In genomic region chr2:42142476-42143184, GRCh38 we compare ENCODE assay signal across 9 cellular contexts. TPM values are rescaled to one million over a fixed set of nuclear protein-coding genes. Genes with fewer than 3 reads are reported as not detected.
DNase-seq lines count a peak whose midpoint lies in the region; ATAC-seq and TF ChIP-seq lines count a peak whose summit lies in the region.
"Had no signal": no experiment of that assay in that cellular context is flagged by ENCODE, and none has a peak within 500 bp of the region (broad histone marks: within the 10 kb centered on the region; RNA-seq: fewer than 3 reads in every experiment).

No MANE protein-coding gene starts in this region.

- no peaks in the 10 kb centered on the region for H3K9me3 ChIP-seq in SJCRH30 (replicated peaks)

- peaks cover 41% of the 10 kb centered on the region for H3K4me1 Mint-ChIP-seq in activated naive CD4-positive, alpha-beta T cell treated with anti-CD3 and anti-CD28 coated beads for 36 hours (ENCODE audit: low read depth)

- H3K4me3 ChIP-seq in SJCRH30 (peak overlapping the region; percentile 43), fibroblast of mammary gland (ENCODE audit: control insufficient read depth, low read depth, low read length) (no peak overlapping the region)

- CTCF ChIA-PET in activated naive CD4-positive, alpha-beta T cell treated with anti-CD3 and anti-CD28 coated beads for 36 hours (lab: Charles Lee) = interaction anchor here (0.6 to 2.0 kb wide), 7 partner anchors 10 to 111 kb away, joined by 3 to 5 read pairs (median 3); no protein-coding TSS in a partner anchor

- H3K4me1 ChIP-seq in SJCRH30 = peaks cover 35% of the 10 kb centered on the region

- intact Hi-C loops in activated naive CD4-positive, alpha-beta T cell treated with anti-CD3 and anti-CD28 coated beads for 36 hours (cut with micrococcal nuclease) = loop anchor here (1.0 kb wide), 1 partner anchor 9 kb away; no protein-coding TSS in a partner anchor

- H3K27me3 Mint-ChIP-seq in activated naive CD4-positive, alpha-beta T cell treated with anti-CD3 and anti-CD28 coated beads for 36 hours (ENCODE audit: low read depth) = no peaks in the 10 kb centered on the region
- H3K27me3 Mint-ChIP-seq: activated CD4-positive, alpha-beta T cell treated with anti-CD3 and anti-CD28 coated beads, Interleukin-2, amount 10 ng/mL, durations not matched to agents 24 days and 14 days had no signal

- TF ChIP-seq CTCF in fibroblast of mammary gland (conservative IDR thresholded peaks at IDR 0.05; ENCODE audit: control insufficient read depth, insufficient read depth, low read depth, low read length) = no peak

- H3K36me3 Mint-ChIP-seq in activated naive CD4-positive, alpha-beta T cell treated with anti-CD3 and anti-CD28 coated beads for 36 hours (ENCODE audit: low read depth) = no peaks in the 10 kb centered on the region

- no peaks in the 10 kb centered on the region for H3K36me3 ChIP-seq in SJCRH30

- peak overlapping the region; percentile 85 for H3K27ac ChIP-seq in SJCRH30

- no peak overlapping the region for H3K27ac Mint-ChIP-seq in activated naive CD4-positive, alpha-beta T cell treated with anti-CD3 and anti-CD28 coated beads for 36 hours

- no peak for ATAC-seq in GM21447 (IDR thresholded peaks at IDR 0.05; ENCODE audit: unreplicated experiment)

- no peak overlapping the region for H3K4me3 Mint-ChIP-seq in activated naive CD4-positive, alpha-beta T cell treated with anti-CD3 and anti-CD28 coated beads for 36 hours

- no peaks in the 10 kb centered on the region for H3K27me3 ChIP-seq in SJCRH30

- no peaks in the 10 kb centered on the region for H3K9me3 Mint-ChIP-seq in activated naive CD4-positive, alpha-beta T cell treated with anti-CD3 and anti-CD28 coated beads for 36 hours
- H3K9me3 Mint-ChIP-seq: activated CD4-positive, alpha-beta T cell treated with anti-CD3 and anti-CD28 coated beads, Interleukin-2, amount 10 ng/mL, durations not matched to agents 24 days and 14 days had no signal

- in situ Hi-C loops in Caki2 (cut with HindIII; ENCODE audit: low pct_unique_long_range_greater_than_20kb, low sequenced_read_pairs) = no loop called here

- peak; percentile 51 for DNase-seq in Caki2 (ENCODE audit: low read depth)
- peak; percentile 70 to 75 for DNase-seq in SJCRH30
- DNase-seq in fibroblast of mammary gland (ENCODE audit: low read depth) = peak; percentile 57
- peak; percentile 46 for DNase-seq in renal cortical epithelial cell (ENCODE audit: low read depth)
- DNase-seq in activated CD8-positive, alpha-beta memory T cell treated with anti-CD3 and anti-CD28 coated beads for 24 hours = no peak
- DNase-seq in NCI-H1092 treated with DMSO at 0.1 percent for 48 hours (lab: John Stamatoyannopoulos, UW) = no peak
- DNase-seq in activated naive CD4-positive, alpha-beta T cell treated with anti-CD3 and anti-CD28 coated beads for 36 hours = no peak
- DNase-seq: activated CD4-positive, alpha-beta T cell treated with anti-CD3 and anti-CD28 coated beads, Interleukin-2, amount 10 ng/mL, durations not matched to agents 24 days and 14 days had no signal

RNA-seq across cellular contexts. Expression of gene EML4, which starts 26.5 kb away (rescaled TPM):
- total RNA-seq in Caki2 (2014; rRNA removed; shearing (Covaris generic); ENCODE audit: low replicate concordance) = 48.7 and 55.0 TPM in 2 replicates
- 117 and 128 TPM in 2 replicates for total RNA-seq in SJCRH30 (2014; rRNA removed; shearing (Covaris generic))
- 36.5 and 45.6 TPM in 2 replicates for total RNA-seq in renal cortical epithelial cell
- 10 to 100 TPM; 65.8 to 65.9 TPM for total RNA-seq in activated naive CD4-positive, alpha-beta T cell treated with anti-CD3 and anti-CD28 coated beads for 36 hours

Comparison
In these comparisons a context has a peak if more than half of its experiments do, and no peak if none do; other contexts are left out.
1. DNase-seq: peak in Caki2 (single experiment), SJCRH30 (2 of 2), fibroblast of mammary gland (single experiment) and renal cortical epithelial cell (single experiment); none in activated CD8-positive, alpha-beta memory T cell treated with anti-CD3 and anti-CD28 coated beads for 24 hours (single experiment), NCI-H1092 treated with DMSO at 0.1 percent for 48 hours (single experiment) and activated naive CD4-positive, alpha-beta T cell treated with anti-CD3 and anti-CD28 coated beads for 36 hours (single experiment).